ENCODE assay signal across 15 cellular contexts in genomic region chr19:58547323-58548312, GRCh38. TPM values are rescaled to one million over a fixed set of nuclear protein-coding genes. Genes with fewer than 3 reads are reported as not detected.
DNase-seq lines count a peak whose midpoint lies in the region; ATAC-seq and TF ChIP-seq lines count a peak whose summit lies in the region.
"Had no signal": no experiment of that assay in that cellular context is flagged by ENCODE, and none has a peak within 500 bp of the region (broad histone marks: within the 10 kb centered on the region; RNA-seq: fewer than 3 reads in every experiment).

No MANE protein-coding gene starts in this region.

- peak overlapping the region in 1 of 2 experiments; percentile 17; a peak in 1 of 4 replicates for H3K4me3 ChIP-seq in Panc1 (ENCODE audit: low read depth in 2 of 2, low read length in 2 of 2)
- H3K4me3 ChIP-seq: colonic mucosa had no signal

- intact Hi-C loops in Panc1 (cut with micrococcal nuclease; ENCODE audit: unreplicated experiment): no loop called here

- H3K36me3 Mint-ChIP-seq in activated naive CD4-positive, alpha-beta T cell treated with anti-CD3 and anti-CD28 coated beads, Interleukin-2, amount 50 U/mL, for 24 hours: peaks cover 26% of the 10 kb centered on the region

- no peaks in the 10 kb centered on the region for H3K9me3 Mint-ChIP-seq in activated naive CD4-positive, alpha-beta T cell treated with anti-CD3 and anti-CD28 coated beads, Interleukin-2, amount 50 U/mL, for 24 hours
- H3K9me3 Mint-ChIP-seq: T-helper 1 cell treated with Interleukin-12 subunit alpha and Interleukin-12 subunit beta and Interleukin-4 antibody, amounts not matched to agents 30 μg/mL and 1 μg/mL, for 36 hours had no signal

- no peak for ATAC-seq in Panc1

- H3K4me1 Mint-ChIP-seq in activated naive CD4-positive, alpha-beta T cell treated with anti-CD3 and anti-CD28 coated beads, Interleukin-2, amount 50 U/mL, for 24 hours: peaks cover 29% of the 10 kb centered on the region

- peak overlapping the region; percentile 36 for H3K27ac Mint-ChIP-seq in activated naive CD4-positive, alpha-beta T cell treated with anti-CD3 and anti-CD28 coated beads, Interleukin-2, amount 50 U/mL, for 24 hours

- BruUV-seq in Panc1 (replicated peaks; lab: Mats Ljungman, UMichigan): no TSS peak

- H3K4me3 Mint-ChIP-seq in activated naive CD4-positive, alpha-beta T cell treated with anti-CD3 and anti-CD28 coated beads, Interleukin-2, amount 50 U/mL, for 24 hours: peak overlapping the region; percentile 96

- H3K27me3 Mint-ChIP-seq in activated naive CD4-positive, alpha-beta T cell treated with anti-CD3 and anti-CD28 coated beads, Interleukin-2, amount 50 U/mL, for 24 hours: no peaks in the 10 kb centered on the region

- 0 out of 2 replicates have a peak overlapping the region, but pooled peaks have one; percentile 2 for H3K27ac ChIP-seq in Panc1 (ENCODE audit: low read length)
- H3K27ac ChIP-seq in epithelial cell of prostate: peak overlapping the region; percentile 9
- H3K27ac ChIP-seq: colonic mucosa had no signal

- H3K9me3 ChIP-seq in Panc1 (ENCODE audit: control insufficient read depth, insufficient read depth, low read depth, low read length): no peaks in the 10 kb centered on the region
- H3K9me3 ChIP-seq: BE2C, colonic mucosa had no signal

- DNase-seq in activated naive CD4-positive, alpha-beta T cell treated with Interleukin-2 at 50 U/mL for 16 hours: no peak
- DNase-seq in Panc1 (ENCODE audit: low read depth, low spot score) (no peak), epithelial cell of prostate (ENCODE audit: low read depth, low spot score) (no peak), GM20000 (ENCODE audit: low spot score) (no peak), NCI-H187 treated with DMSO at 0.1 percent for 48 hours (lab: John Stamatoyannopoulos, UW) (no peak), NCI-H1436 treated with DMSO at 0.1 percent for 48 hours (lab: John Stamatoyannopoulos, UW) (no peak)
- DNase-seq in stimulated activated CD8-positive, alpha-beta memory T cell treated with anti-CD3 and anti-CD28 coated beads, Interleukin-4, amount 100 ng/mL, for 48 hours: peak; percentile 22
- DNase-seq: BE2C; colonic mucosa; midbrain; NCI-H1105 treated with DMSO at 0.1 percent for 48 hours; stimulated activated CD4-positive, alpha-beta T cell treated with anti-CD3 and anti-CD28 coated beads, Interleukin-2, amount 100 ng/mL, for 48 hours; stimulated activated naive CD4-positive, alpha-beta T cell treated with Interleukin-2 at 50 U/mL for 16 hours had no signal

- TF ChIP-seq CTCF in Panc1 (IDR thresholded peaks at IDR 0.05): no peak
- no peak for TF ChIP-seq CTCF in GM20000 (IDR thresholded peaks at IDR 0.05; ENCODE audit: extremely low read depth, missing control alignments)

- peaks cover 2% of the 10 kb centered on the region; the same call in 1 of the 2 replicates for H3K27me3 ChIP-seq in Panc1 (ENCODE audit: control insufficient read depth, insufficient read depth, low read length)
- H3K27me3 ChIP-seq: colonic mucosa had no signal

- peaks cover 10% of the 10 kb centered on the region for H3K4me1 ChIP-seq in Panc1 (ENCODE audit: control insufficient read depth, insufficient read depth, low read length)
- H3K4me1 ChIP-seq: BE2C had no signal

- POLR2A ChIA-PET in Panc1 (lab: Charles Lee): interaction anchor here (0.6 to 0.7 kb wide), 2 partner anchors 9 to 11 kb away, joined by 5 read pairs; no protein-coding TSS in a partner anchor

- H3K36me3 ChIP-seq in Panc1 (ENCODE audit: control insufficient read depth, insufficient read depth, low read length): peaks cover 46% of the 10 kb centered on the region

- in situ Hi-C loops in Panc1 (cut with HindIII; ENCODE audit: low pct_unique_long_range_greater_than_20kb, low sequenced_read_pairs): no loop called here

- CTCF ChIA-PET in Panc1 (lab: Charles Lee): no interaction called here

RNA-seq across cellular contexts. Expression of gene TRIM28, which starts 3.8 kb away (rescaled TPM):
- total RNA-seq in Panc1 (2021; ENCODE audit: unreplicated experiment): 767 TPM
- 1,302 TPM for polyA plus RNA-seq in Panc1 (2012; ENCODE audit: insufficient read length)

RNA-seq across cellular contexts. Expression of gene CHMP2A, which starts 7.3 kb away (rescaled TPM):
- total RNA-seq in Panc1 (2021; ENCODE audit: unreplicated experiment): 191 TPM
- polyA plus RNA-seq in Panc1 (2012; ENCODE audit: insufficient read length): 381 TPM

RNA-seq across cellular contexts. Expression of gene UBE2M, which starts 10.8 kb away (rescaled TPM):
- 189 TPM for total RNA-seq in Panc1 (2021; ENCODE audit: unreplicated experiment)
- polyA plus RNA-seq in Panc1 (2012; ENCODE audit: insufficient read length): 306 TPM

RNA-seq across cellular contexts. Expression of gene MZF1, which starts 25.5 kb away (rescaled TPM):
- total RNA-seq in Panc1 (2021; ENCODE audit: unreplicated experiment): 25.9 TPM
- polyA plus RNA-seq in Panc1 (2012; ENCODE audit: insufficient read length): 26.0 TPM

RNA-seq across cellular contexts. Expression of gene ZBTB45, which starts 28.0 kb away (rescaled TPM):
- total RNA-seq in Panc1 (2021; ENCODE audit: unreplicated experiment): 24.7 TPM
- polyA plus RNA-seq in Panc1 (2012; ENCODE audit: insufficient read length): 33.6 TPM
